Comparison of ENCODE assay signal across 29 cellular contexts in the genomic region with DNA sequence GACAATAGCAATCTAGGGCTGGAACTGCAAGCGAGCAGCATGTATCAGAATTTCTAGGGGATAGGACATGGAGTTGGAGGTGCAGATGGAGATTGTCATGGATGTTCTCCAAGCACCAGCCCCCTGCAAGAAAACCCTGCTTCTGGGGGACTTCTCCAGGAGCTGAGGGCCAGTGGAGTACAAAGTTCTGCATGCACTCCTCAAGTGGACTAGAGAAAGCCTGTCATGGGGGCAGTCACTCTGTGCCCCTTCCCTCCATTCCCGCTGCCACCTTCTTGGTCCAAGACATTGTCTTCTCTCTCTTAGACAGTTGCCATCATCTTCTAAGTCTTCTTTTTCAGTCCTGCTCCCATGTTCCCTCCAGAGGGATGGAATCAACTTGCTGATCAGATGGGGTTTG.
"Had no signal": no experiment of that assay in that cellular context is flagged by ENCODE, and none has a peak within 500 bp of the region (broad histone marks: within the 10 kb centered on the region; RNA-seq: fewer than 3 reads in every experiment).

No MANE protein-coding gene starts in this region.

- H3K27ac ChIP-seq: ascending aorta, breast epithelium, cardiac muscle cell, colonic mucosa, esophagus squamous epithelium, gastroesophageal sphincter, heart right ventricle had no signal

- H3K9me3 ChIP-seq: ascending aorta, breast epithelium, colonic mucosa, esophagus squamous epithelium, gastroesophageal sphincter, heart right ventricle had no signal

- ATAC-seq: activated naive CD4-positive, alpha-beta T cell treated with anti-CD3 and anti-CD28 coated beads, Interleukin-2, amount 50 U/mL, for 72 hours; activated T-cell treated with anti-CD3 and anti-CD28 coated beads, Interleukin-2, amount 50 U/mL, for 72 hours; gastroesophageal sphincter; heart right ventricle; T-helper 17 cell had no signal

- DNase-seq: activated CD4-positive, alpha-beta memory T cell treated with anti-CD3 and anti-CD28 coated beads, Interleukin-2, amount 10 ng/mL, durations not matched to agents 7 days and 5 days; activated CD4-positive, alpha-beta T cell treated with anti-CD3 and anti-CD28 coated beads for 4 hours; activated CD4-positive, alpha-beta T cell treated with anti-CD3 and anti-CD28 coated beads, Interleukin-2, amount 10 ng/mL, durations not matched to agents 7 days and 5 days; activated CD4-positive, alpha-beta T cell treated with anti-CD3 and anti-CD28 coated beads, Interleukin-2, amount 50 U/mL, for 4 hours; activated CD4-positive, CD25-positive, alpha-beta regulatory T cell; activated CD4-positive, CD25-positive, alpha-beta regulatory T cell treated with anti-CD3 and anti-CD28 coated beads, Interleukin-2, amount 50 U/mL, for 72 hours; activated CD8-positive, alpha-beta memory T cell treated with anti-CD3 and anti-CD28 coated beads, Interleukin-2, amount 50 U/mL, for 48 hours; activated gamma-delta T cell; activated naive CD4-positive, alpha-beta T cell; activated naive CD4-positive, alpha-beta T cell treated with anti-CD3 and anti-CD28 coated beads, Interleukin-2, amount 10 ng/mL, durations not matched to agents 7 days and 5 days; activated naive CD8-positive, alpha-beta T cell treated with anti-CD3 and anti-CD28 coated beads, Interleukin-2, amount 10 ng/mL, durations not matched to agents 7 days and 5 days; activated T-cell treated with anti-CD3 and anti-CD28 coated beads for 4 hours; activated T-cell treated with anti-CD3 and anti-CD28 coated beads, Interleukin-2, amount 50 U/mL, for 24 hours; activated T-cell treated with anti-CD3 and anti-CD28 coated beads, Interleukin-2, amount 50 U/mL, for 72 hours; central memory CD4-positive, alpha-beta T cell; colonic mucosa; effector memory CD4-positive, alpha-beta T cell; erythroblast; esophagus squamous epithelium; foreskin melanocyte; heart right ventricle; T-helper 1 cell; T-helper 17 cell; T1000 had no signal

- H3K4me3 ChIP-seq: ascending aorta, breast epithelium, cardiac muscle cell, colonic mucosa, esophagus squamous epithelium, gastroesophageal sphincter, heart right ventricle had no signal

- H3K36me3 ChIP-seq: ascending aorta, breast epithelium, cardiac muscle cell, colonic mucosa, esophagus squamous epithelium, gastroesophageal sphincter, heart right ventricle had no signal

- H3K27me3 ChIP-seq: ascending aorta, colonic mucosa had no signal

- H3K4me1 ChIP-seq: ascending aorta, breast epithelium, colonic mucosa, esophagus squamous epithelium, gastroesophageal sphincter, heart right ventricle had no signal
